ENCODE assay signal across 8 cellular contexts in the genomic region with DNA sequence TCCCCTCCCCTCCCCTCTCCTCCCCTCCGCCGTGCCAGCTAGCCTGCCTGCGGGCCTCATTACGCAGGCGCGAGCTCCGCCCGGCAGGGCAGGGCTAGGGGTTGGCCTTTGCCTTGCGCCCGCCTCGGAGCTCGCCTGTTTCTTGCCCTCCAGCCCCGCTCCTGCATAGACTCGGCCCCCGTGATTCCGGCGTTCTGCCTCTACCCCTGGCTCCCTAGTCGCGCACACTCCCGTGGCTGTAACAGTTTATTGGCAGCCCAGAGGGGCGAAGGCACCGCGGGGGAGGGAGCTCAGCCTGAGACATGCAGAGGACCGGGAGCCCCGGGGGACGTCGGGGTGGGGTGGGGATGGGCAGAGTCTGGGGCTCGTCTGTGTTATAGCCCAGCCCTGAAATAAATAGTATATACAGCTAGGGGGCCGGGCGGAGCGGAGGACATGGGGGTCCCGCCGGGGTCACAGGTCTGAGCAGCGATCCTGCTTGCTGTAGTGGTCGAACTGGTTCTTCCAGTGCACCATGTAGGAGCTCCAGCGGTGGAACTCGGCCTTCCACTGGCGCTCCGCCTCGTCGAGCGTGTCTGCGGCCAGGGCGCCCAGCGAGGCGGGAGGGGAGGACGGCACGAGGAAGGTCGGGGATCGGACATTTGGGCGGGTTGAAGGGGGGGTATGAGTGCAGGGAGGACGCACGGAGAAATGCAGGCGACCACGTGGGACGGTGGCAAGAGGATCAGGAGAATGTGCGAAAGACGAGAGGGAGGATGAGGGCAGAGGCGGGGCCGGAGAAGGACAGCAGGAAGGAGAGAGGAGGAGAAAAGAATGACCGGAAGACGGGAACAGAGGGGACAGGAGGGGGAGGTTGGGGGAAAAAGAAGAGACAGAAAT. TPM values are rescaled to one million over a fixed set of nuclear protein-coding genes. Genes with fewer than 3 reads are reported as not detected.
A peak's percentile ranks its signal among the peaks of the same experiment; 100 is the strongest.
DNase-seq lines count a peak whose midpoint lies in the region; ATAC-seq, FAIRE-seq and TF ChIP-seq lines count a peak whose summit lies in the region.

No MANE protein-coding gene starts in this region.

- no peak for FAIRE-seq in small intestine (lab: Jason Lieb, UNC)

- DNase-seq in 8988T: peak; percentile 97
- DNase-seq in NCI-H2196 treated with DMSO at 0.1 percent for 48 hours (lab: John Stamatoyannopoulos, UW; ENCODE audit: unreplicated experiment): peak; percentile 93
- DNase-seq in breast epithelium (ENCODE audit: low spot score in 2 of 2): peak; percentile 91 to 92
- DNase-seq in iPS-NIHi7 (ENCODE audit: extremely low spot score): peak; percentile 97
- peak; percentile 95 for DNase-seq in small intestine

- TF ChIP-seq CTCF in VCaP (conservative IDR thresholded peaks at IDR 0.05) (no peak), breast epithelium (IDR thresholded peaks at IDR 0.05) (no peak)

- WGBS in small intestine, 3 donors: 0 to 1% (median 0%) methylated on average over 48 to 62 of the region's 62 CpGs

- peaks cover 21% of the 10 kb centered on the region for H3K36me3 ChIP-seq in breast epithelium
- peaks cover 11 to 19% of the 10 kb centered on the region in 2 donors for H3K36me3 ChIP-seq in small intestine (ENCODE audit: control insufficient read depth in 2 of 2, insufficient read depth in 2 of 2, low read length in 2 of 2)

- H3K27ac ChIP-seq in VCaP (peak overlapping the region; percentile 99), breast epithelium (peak overlapping the region; percentile 80 to 95), small intestine (ENCODE audit: low read depth in 1 of 2, low read length in 1 of 2) (peak overlapping the region; percentile 42 to 90)

- H3K4me3 ChIP-seq in breast epithelium (peak overlapping the region; percentile 53 to 89 (median 72)), small intestine (ENCODE audit: low read depth in 1 of 2, low read length in 2 of 2) (peak overlapping the region; percentile 14 to 43)

- H3K4me1 ChIP-seq in breast epithelium: peaks cover 0 to 10% of the 10 kb centered on the region in 2 donors
- peaks cover 0 to 2% of the 10 kb centered on the region in 2 donors for H3K4me1 ChIP-seq in small intestine (ENCODE audit: control insufficient read depth in 2 of 2, insufficient read depth in 1 of 2, low read depth in 1 of 2, low read length in 1 of 2)

- intact Hi-C loops in breast epithelium (cut with DNase I; ENCODE audit: low total_unique reads): no loop called here

- no peak for TF ChIP-seq POLR2A in breast epithelium (IDR thresholded peaks at IDR 0.05)

- H3K9me3 ChIP-seq in breast epithelium (no peaks in the 10 kb centered on the region), small intestine (ENCODE audit: control insufficient read depth, low read depth) (no peaks in the 10 kb centered on the region)

- peak; percentile 41 for ATAC-seq in GM18858 (IDR thresholded peaks at IDR 0.05; ENCODE audit: unreplicated experiment)
- ATAC-seq in HG03095 (IDR thresholded peaks at IDR 0.05; ENCODE audit: unreplicated experiment): peak; percentile 68

- peaks cover 1 to 4% of the 10 kb centered on the region in 2 donors for H3K27me3 ChIP-seq in breast epithelium
- H3K27me3 ChIP-seq in small intestine (ENCODE audit: control insufficient read depth in 2 of 2, insufficient read depth in 2 of 2, low read length in 2 of 2): no peaks in the 10 kb centered on the region

RNA-seq across cellular contexts. Expression of a gene that starts 0.5 kb away (rescaled TPM):
- 1 to 10 TPM; 2.9 to 4.2 (median 3.7) TPM for total RNA-seq in breast epithelium
- polyA plus RNA-seq in small intestine: 1 to 10 TPM; 3.5 to 5.3 (median 4.9) TPM

RNA-seq across cellular contexts. Expression of a gene that starts 5.7 kb away (rescaled TPM):
- 1 to 10 TPM in 2 of 3 donors, under 1 TPM in 1; 0.64 to 4.3 (median 3.2) TPM for total RNA-seq in breast epithelium
- 10 to 100 TPM in 2 of 3 donors, 1 to 10 TPM in 1; 3.5 to 11.2 (median 11.0) TPM for polyA plus RNA-seq in small intestine

RNA-seq across cellular contexts. Expression of a gene that starts 15.1 kb away (rescaled TPM):
- 100 to 1,000 TPM in 2 of 3 donors, 10 to 100 TPM in 1; 45.8 to 111 (median 104) TPM for total RNA-seq in breast epithelium
- 100 to 1,000 TPM in 1 of 3 donors, 10 to 100 TPM in 2; 77.1 to 113 (median 82.1) TPM for polyA plus RNA-seq in small intestine

RNA-seq across cellular contexts. Expression of a gene that starts 22.8 kb away (rescaled TPM):
- total RNA-seq in breast epithelium: 10 to 100 TPM; 45.3 to 62.8 (median 49.8) TPM
- 10 to 100 TPM in 2 of 3 donors, 1 to 10 TPM in 1; 3.4 to 23.1 (median 10.3) TPM for polyA plus RNA-seq in small intestine

RNA-seq across cellular contexts. Expression of a gene that starts 37.5 kb away (rescaled TPM):
- total RNA-seq in breast epithelium: 10 to 100 TPM; 13.3 to 18.0 (median 16.7) TPM
- 10 to 100 TPM; 10.5 to 28.8 (median 12.7) TPM for polyA plus RNA-seq in small intestine

Comparison
In these comparisons a context has a peak if more than half of its experiments do, and no peak if none do; other contexts are left out.
1. Peak in every context shown above with its lines: DNase-seq, ATAC-seq, H3K4me3 ChIP-seq and H3K27ac ChIP-seq.